Comparison of ENCODE assay signal across 8 cellular contexts in the genomic region with DNA sequence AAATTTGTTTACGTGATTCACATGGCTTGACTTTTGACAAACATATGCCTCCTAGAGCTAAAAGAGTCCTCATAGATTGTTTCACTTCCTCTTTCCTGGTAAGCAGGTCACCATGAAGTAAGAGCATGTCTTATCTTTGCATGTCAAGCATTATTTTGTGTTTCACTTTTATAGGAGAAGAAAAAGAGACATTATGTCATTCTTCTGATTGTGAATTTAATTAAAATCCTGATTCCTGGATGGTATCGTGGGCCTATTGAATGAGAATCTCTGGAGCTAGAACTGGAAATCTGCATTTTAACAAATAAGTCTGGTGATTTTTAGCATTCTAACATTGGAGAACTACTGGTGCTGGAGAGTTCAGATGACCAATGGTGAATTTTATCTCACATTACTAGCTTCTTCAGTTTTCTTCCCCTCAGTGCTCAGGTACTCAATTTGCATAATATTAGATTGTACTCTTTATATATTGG.
DNase-seq lines count a peak whose midpoint lies in the region; ATAC-seq and TF ChIP-seq lines count a peak whose summit lies in the region.

No MANE protein-coding gene starts in this region.

- H3K9me3 ChIP-seq in CD8-positive, alpha-beta T cell (ENCODE audit: low read length), result no peaks in the 10 kb centered on the region
- H3K9me3 ChIP-seq in T-helper 17 cell (ENCODE audit: control insufficient read depth, low read length, poor library complexity, severe bottlenecking), result no peaks in the 10 kb centered on the region
- no peaks in the 10 kb centered on the region for H3K9me3 ChIP-seq in CD4-positive, alpha-beta T cell (ENCODE audit: control insufficient read depth, low read length)

- no peak overlapping the region for H2AK5ac ChIP-seq in mesendoderm (ENCODE audit: low read length)

- no peaks in the 10 kb centered on the region for H3K27me3 ChIP-seq in CD8-positive, alpha-beta T cell (ENCODE audit: insufficient read depth, low read length)
- no peaks in the 10 kb centered on the region for H3K27me3 ChIP-seq in CD4-positive, alpha-beta T cell (ENCODE audit: control insufficient read depth, insufficient read depth, low read length)
- no peaks in the 10 kb centered on the region for H3K27me3 ChIP-seq in mesendoderm (ENCODE audit: insufficient read depth, low read length, poor library complexity)

- H3K9ac ChIP-seq in mesendoderm (ENCODE audit: low read length), result no peak overlapping the region

- no peaks in the 10 kb centered on the region for H3K4me1 ChIP-seq in CD8-positive, alpha-beta T cell (ENCODE audit: insufficient read depth, low read length)
- no peaks in the 10 kb centered on the region for H3K4me1 ChIP-seq in mesendoderm (ENCODE audit: control insufficient read depth, low read depth, low read length)

- TF ChIP-seq CTCF in CD8-positive, alpha-beta T cell (IDR thresholded peaks at IDR 0.05), result no peak
- no peak for TF ChIP-seq CTCF in CD4-positive, alpha-beta T cell (IDR thresholded peaks at IDR 0.05)

- no peaks in the 10 kb centered on the region for H3K79me1 ChIP-seq in mesendoderm (ENCODE audit: low read length)

- no peak overlapping the region for H3K4me2 ChIP-seq in mesendoderm (ENCODE audit: low read length)

- no peak overlapping the region for H3K56ac ChIP-seq in mesendoderm (ENCODE audit: low read length)

- no CpG with 5 or more reads among the region's 2 CpGs for WGBS in mesendoderm (ENCODE audit: extremely low coverage, insufficient coverage, low lambda C conversion rate)

- no peak overlapping the region for H4K8ac ChIP-seq in mesendoderm (ENCODE audit: low read depth, low read length)

- H2BK15ac ChIP-seq in mesendoderm (replicated peaks; ENCODE audit: low read depth), result no peak overlapping the region

- no peaks in the 10 kb centered on the region for H3K36me3 Mint-ChIP-seq in CD8-positive, alpha-beta T cell
- H3K36me3 Mint-ChIP-seq in T-helper 17 cell (ENCODE audit: low read depth), result peaks cover 2% of the 10 kb centered on the region
- no peaks in the 10 kb centered on the region for H3K36me3 Mint-ChIP-seq in CD4-positive, alpha-beta T cell (ENCODE audit: low read depth)

- POLR2A ChIA-PET in CD8-positive, alpha-beta T cell (lab: Charles Lee), result no interaction called here
- POLR2A ChIA-PET in CD4-positive, alpha-beta T cell (lab: Charles Lee), result no interaction called here

- no peak overlapping the region for H2BK120ac ChIP-seq in mesendoderm (ENCODE audit: low read depth, low read length)

- no peak overlapping the region for H2BK5ac ChIP-seq in mesendoderm (ENCODE audit: low read length)

- no peak overlapping the region for H3K23ac ChIP-seq in mesendoderm (ENCODE audit: low read length)

- no peak overlapping the region for H4K5ac ChIP-seq in mesendoderm (ENCODE audit: low read length)

- H3K27ac Mint-ChIP-seq in CD8-positive, alpha-beta T cell, result peak overlapping the region; percentile 22
- peak overlapping the region; percentile 94 for H3K27ac Mint-ChIP-seq in T-helper 17 cell
- no peak overlapping the region for H3K27ac Mint-ChIP-seq in CD4-positive, alpha-beta T cell

- CTCF ChIA-PET in CD8-positive, alpha-beta T cell (lab: Charles Lee), result no interaction called here
- CTCF ChIA-PET in CD4-positive, alpha-beta T cell (lab: Charles Lee), result no interaction called here

- ATAC-seq in CD8-positive, alpha-beta T cell, result no peak
- ATAC-seq in GM19395 (IDR thresholded peaks at IDR 0.05; ENCODE audit: unreplicated experiment) (peak; percentile 100), HG03103 (IDR thresholded peaks at IDR 0.05; ENCODE audit: low read depth, unreplicated experiment) (peak; percentile 98), T-helper 17 cell (peak; percentile 91)
- no peak for ATAC-seq in CD4-positive, alpha-beta T cell (ENCODE audit: poor library complexity)

- peaks cover 10% of the 10 kb centered on the region for H3K4me1 Mint-ChIP-seq in CD8-positive, alpha-beta T cell (ENCODE audit: low read depth)
- peaks cover 8% of the 10 kb centered on the region for H3K4me1 Mint-ChIP-seq in T-helper 17 cell
- peaks cover 11% of the 10 kb centered on the region for H3K4me1 Mint-ChIP-seq in CD4-positive, alpha-beta T cell (ENCODE audit: low read depth)

- no peak overlapping the region for H3K18ac ChIP-seq in mesendoderm (ENCODE audit: low read length)

- H3K4ac ChIP-seq in mesendoderm (ENCODE audit: low read depth, low read length), result no peak overlapping the region

- intact Hi-C loops in CD8-positive, alpha-beta T cell (cut with DNase I, micrococcal nuclease), result no loop called here
- intact Hi-C loops in CD4-positive, alpha-beta T cell (cut with DNase I, micrococcal nuclease), result loop anchor here in 1 of 2 experiments (5.0 kb wide), 1 partner anchor 65 kb away; no protein-coding TSS in a partner anchor

- H3K4me3 Mint-ChIP-seq in CD8-positive, alpha-beta T cell, result peak overlapping the region; percentile 36
- peak overlapping the region; percentile 65 for H3K4me3 Mint-ChIP-seq in T-helper 17 cell
- no peak overlapping the region for H3K4me3 Mint-ChIP-seq in CD4-positive, alpha-beta T cell

- H3K36me3 ChIP-seq in CD8-positive, alpha-beta T cell (ENCODE audit: insufficient read depth, low read length), result no peaks in the 10 kb centered on the region
- H3K36me3 ChIP-seq in mesendoderm (ENCODE audit: control insufficient read depth, insufficient read depth, low read length), result no peaks in the 10 kb centered on the region

- no peak for DNase-seq in CD8-positive, alpha-beta T cell
- no peak for DNase-seq in T-helper 17 cell
- DNase-seq in CD4-positive, alpha-beta T cell, result no peak
- DNase-seq in NCI-H128 (lab: John Stamatoyannopoulos, UW; ENCODE audit: unreplicated experiment), result no peak
- DNase-seq in mesendoderm, result no peak
- no peak for DNase-seq in SHP77 treated with DMSO at 0.1 percent for 48 hours (lab: John Stamatoyannopoulos, UW)

- no peaks in the 10 kb centered on the region for H3K27me3 Mint-ChIP-seq in CD8-positive, alpha-beta T cell (ENCODE audit: low read depth)
- H3K27me3 Mint-ChIP-seq in T-helper 17 cell, result no peaks in the 10 kb centered on the region
- no peaks in the 10 kb centered on the region for H3K27me3 Mint-ChIP-seq in CD4-positive, alpha-beta T cell

- H3K79me2 ChIP-seq in mesendoderm (ENCODE audit: control insufficient read depth, insufficient read depth, low read length), result no peaks in the 10 kb centered on the region

- H3K4me3 ChIP-seq in CD8-positive, alpha-beta T cell (ENCODE audit: low read depth, low read length), result no peak overlapping the region
- H3K4me3 ChIP-seq in mesendoderm (ENCODE audit: low read length), result no peak overlapping the region

- no peaks in the 10 kb centered on the region for H3K9me3 Mint-ChIP-seq in CD8-positive, alpha-beta T cell
- H3K9me3 Mint-ChIP-seq in CD4-positive, alpha-beta T cell, result no peaks in the 10 kb centered on the region

- no peak overlapping the region for H3K27ac ChIP-seq in CD8-positive, alpha-beta T cell (ENCODE audit: low read depth, low read length)
- no peak overlapping the region for H3K27ac ChIP-seq in CD4-positive, alpha-beta T cell (ENCODE audit: low read depth, low read length)
- H3K27ac ChIP-seq in mesendoderm (ENCODE audit: low read depth, low read length), result no peak overlapping the region

Comparison
In these comparisons a context has a peak if more than half of its experiments do, and no peak if none do; other contexts are left out.
1. ATAC-seq: peak in GM19395 (single experiment), HG03103 (single experiment) and T-helper 17 cell (single experiment); none in CD8-positive, alpha-beta T cell (single experiment) and CD4-positive, alpha-beta T cell (single experiment).